In the genomic region with DNA sequence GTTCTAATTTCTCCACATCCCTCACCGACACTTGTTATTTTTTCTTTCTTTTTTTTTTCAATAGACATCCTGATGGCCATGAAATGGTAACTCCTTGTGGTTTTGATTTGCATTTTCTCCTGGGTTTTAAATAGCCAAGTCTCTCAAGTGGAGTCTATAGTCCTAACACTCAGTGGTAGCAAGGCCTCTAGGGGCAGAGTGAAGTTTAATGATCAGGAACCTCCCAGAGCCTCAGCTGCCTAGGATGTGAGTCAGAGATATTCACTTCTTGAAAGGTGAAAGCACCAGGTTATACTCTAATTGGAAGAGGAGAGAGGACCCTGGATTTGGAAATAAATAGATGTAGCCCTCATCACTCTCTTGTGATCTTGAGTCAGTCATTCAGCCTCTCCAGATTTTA, we compare ENCODE assay signal across 25 cellular contexts.
"Had no signal": no experiment of that assay in that cellular context is flagged by ENCODE, and none has a peak within 500 bp of the region (broad histone marks: within the 10 kb centered on the region; RNA-seq: fewer than 3 reads in every experiment).

No MANE protein-coding gene starts in this region.

- H3K4me3 Mint-ChIP-seq: activated naive CD8-positive, alpha-beta T cell; effector memory CD8-positive, alpha-beta T cell; naive thymus-derived CD4-positive, alpha-beta T cell; neural crest cell had no signal

- H3K36me3 ChIP-seq: cardiac muscle cell, esophagus muscularis mucosa, heart right ventricle, right lobe of liver, transverse colon had no signal

- H3K4me1 ChIP-seq: esophagus muscularis mucosa, right lobe of liver, testis, transverse colon had no signal

- DNase-seq: activated CD4-positive, alpha-beta T cell treated with anti-CD3 and anti-CD28 coated beads for 48 hours; activated CD4-positive, alpha-beta T cell treated with anti-CD3 and anti-CD28 coated beads, Interleukin-2, amount 50 U/mL, for 48 hours; activated CD8-positive, alpha-beta memory T cell treated with anti-CD3 and anti-CD28 coated beads for 24 hours; activated effector memory CD4-positive, alpha-beta T cell treated with Interleukin-2 at 50 U/mL for 16 hours; activated naive CD4-positive, alpha-beta T cell treated with Interleukin-2 at 50 U/mL for 16 hours; anterior cingulate cortex; cortex of kidney; effector memory CD8-positive, alpha-beta T cell; foreskin melanocyte; heart right ventricle; left colon; midbrain; naive thymus-derived CD4-positive, alpha-beta T cell; nucleus accumbens; right lobe of liver; stimulated activated CD4-positive, alpha-beta T cell treated with anti-CD3 and anti-CD28 coated beads, Interleukin-2, amount 100 ng/mL, for 48 hours; stimulated activated naive CD8-positive, alpha-beta T cell treated with anti-CD3 and anti-CD28 coated beads, Interleukin-15, Interleukin-2, amounts not matched to agents 100 U/mL and 50 U/mL, for 24 hours; testis; transverse colon had no signal

- H3K36me3 Mint-ChIP-seq: activated naive CD8-positive, alpha-beta T cell; naive thymus-derived CD4-positive, alpha-beta T cell had no signal

- ATAC-seq: effector memory CD8-positive, alpha-beta T cell; heart right ventricle; left colon; naive thymus-derived CD4-positive, alpha-beta T cell; right lobe of liver; stimulated activated naive CD8-positive, alpha-beta T cell treated with anti-CD3 and anti-CD28 coated beads, Interleukin-15, Interleukin-2, amounts not matched to agents 100 U/mL and 50 U/mL, for 24 hours had no signal

- H3K9me3 ChIP-seq: right lobe of liver, testis had no signal

- H3K4me3 ChIP-seq: cardiac muscle cell, esophagus muscularis mucosa, heart right ventricle, right lobe of liver, testis, transverse colon had no signal

- H3K27ac Mint-ChIP-seq: activated naive CD8-positive, alpha-beta T cell; effector memory CD8-positive, alpha-beta T cell; naive thymus-derived CD4-positive, alpha-beta T cell had no signal

- FAIRE-seq: endothelial cell of umbilical vein had no signal

- H3K27me3 ChIP-seq: cardiac muscle cell, heart right ventricle, right lobe of liver, testis, transverse colon had no signal

- H3K27ac ChIP-seq: cardiac muscle cell, esophagus muscularis mucosa, heart right ventricle, right lobe of liver, testis, transverse colon, VCaP had no signal
